ENCODE assay signal across 33 cellular contexts in the genomic region with DNA sequence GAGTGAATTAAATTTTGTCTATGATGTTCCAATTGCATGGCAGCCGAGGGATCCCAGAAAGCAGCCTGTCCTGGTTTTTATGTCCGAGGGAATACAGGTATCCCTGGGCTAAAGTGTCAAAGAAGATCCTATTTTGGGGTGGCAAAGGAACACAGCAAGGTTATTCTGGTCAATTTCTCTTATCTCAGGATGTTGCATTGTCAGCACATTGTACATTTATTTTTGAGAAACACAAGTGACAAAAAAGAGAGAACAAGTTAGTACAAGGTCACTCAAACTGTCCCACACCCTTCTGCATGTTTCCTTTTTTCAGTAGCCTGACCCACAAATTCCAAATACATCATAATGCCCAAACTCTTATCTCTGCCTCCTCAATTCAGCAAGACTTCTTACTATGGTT. TPM values are rescaled to one million over a fixed set of nuclear protein-coding genes. Genes with fewer than 3 reads are reported as not detected.
"Had no signal": no experiment of that assay in that cellular context is flagged by ENCODE, and none has a peak within 500 bp of the region (broad histone marks: within the 10 kb centered on the region; RNA-seq: fewer than 3 reads in every experiment).

No MANE protein-coding gene starts in this region.

- H3K27me3 Mint-ChIP-seq: effector memory CD8-positive, alpha-beta T cell; naive thymus-derived CD8-positive, alpha-beta T cell; stimulated activated naive B cell treated with anti-CD40 and anti-IgM and Interleukin-4, amounts not matched to agents 10 μg/mL and 1 μg/mL and 100 μg/mL, for 72 hours; stimulated activated naive CD8-positive, alpha-beta T cell treated with anti-CD3 and anti-CD28 coated beads, Interleukin-15, Interleukin-2, amounts not matched to agents 100 ng/mL and 50 ng/mL, for 24 hours had no signal

- H3K4me3 Mint-ChIP-seq: effector memory CD8-positive, alpha-beta T cell; naive thymus-derived CD8-positive, alpha-beta T cell; nephron progenitor cell; stimulated activated naive B cell treated with anti-CD40 and anti-IgM and Interleukin-4, amounts not matched to agents 10 μg/mL and 1 μg/mL and 100 μg/mL, for 72 hours; stimulated activated naive CD8-positive, alpha-beta T cell treated with anti-CD3 and anti-CD28 coated beads, Interleukin-15, Interleukin-2, amounts not matched to agents 100 ng/mL and 50 ng/mL, for 24 hours had no signal

- H3K9me3 ChIP-seq: esophagus squamous epithelium, left lung, ovary, psoas muscle, suprapubic skin, transverse colon, upper lobe of right lung, uterus had no signal

- H3K36me3 Mint-ChIP-seq: naive thymus-derived CD8-positive, alpha-beta T cell; stimulated activated naive B cell treated with anti-CD40 and anti-IgM and Interleukin-4, amounts not matched to agents 10 μg/mL and 1 μg/mL and 100 μg/mL, for 72 hours had no signal

- DNase-seq: effector memory CD8-positive, alpha-beta T cell; erythroblast; esophagus squamous epithelium; foreskin melanocyte; glutamatergic neuron; heart right ventricle; hippocampal formation; left cardiac atrium; left lung; naive thymus-derived CD8-positive, alpha-beta T cell; nephron progenitor cell; occipital lobe; ovary; posterior cingulate gyrus; psoas muscle; right cardiac atrium; stimulated activated CD4-positive, alpha-beta T cell treated with anti-CD3 and anti-CD28 coated beads, Interleukin-15, amount 100 ng/mL, for 24 hours; stimulated activated CD4-positive, alpha-beta T cell treated with anti-CD3 and anti-CD28 coated beads, Interleukin-2, amount 100 ng/mL, for 48 hours; stimulated activated naive B cell treated with anti-CD40 and anti-IgM and Interleukin-4, amounts not matched to agents 10 μg/mL and 1 μg/mL and 100 μg/mL, for 72 hours; transverse colon; upper lobe of right lung; uterus had no signal

- H3K4me1 ChIP-seq: esophagus squamous epithelium, psoas muscle, suprapubic skin, transverse colon, upper lobe of right lung, uterus had no signal

- H3K27ac Mint-ChIP-seq: effector memory CD8-positive, alpha-beta T cell; naive thymus-derived CD8-positive, alpha-beta T cell; nephron progenitor cell; stimulated activated naive B cell treated with anti-CD40 and anti-IgM and Interleukin-4, amounts not matched to agents 10 μg/mL and 1 μg/mL and 100 μg/mL, for 72 hours; stimulated activated naive CD8-positive, alpha-beta T cell treated with anti-CD3 and anti-CD28 coated beads, Interleukin-15, Interleukin-2, amounts not matched to agents 100 ng/mL and 50 ng/mL, for 24 hours had no signal

- H3K27ac ChIP-seq: coronary artery, esophagus squamous epithelium, heart right ventricle, left lung, ovary, psoas muscle, skin epidermis, suprapubic skin, transverse colon, upper lobe of right lung, uterus had no signal

- H3K27me3 ChIP-seq: esophagus squamous epithelium, heart right ventricle, left lung, ovary, suprapubic skin, transverse colon, upper lobe of right lung, uterus had no signal

- FAIRE-seq: endometrium, islet of Langerhans had no signal

- H3K9me3 Mint-ChIP-seq: nephron progenitor cell; stimulated activated naive B cell treated with anti-CD40 and anti-IgM and Interleukin-4, amounts not matched to agents 10 μg/mL and 1 μg/mL and 100 μg/mL, for 72 hours; stimulated activated naive CD8-positive, alpha-beta T cell treated with anti-CD3 and anti-CD28 coated beads, Interleukin-15, Interleukin-2, amounts not matched to agents 100 ng/mL and 50 ng/mL, for 24 hours had no signal

- ATAC-seq: effector memory CD8-positive, alpha-beta T cell; heart right ventricle; left cardiac atrium; left lung; naive thymus-derived CD8-positive, alpha-beta T cell; psoas muscle; right cardiac atrium; stimulated activated naive B cell treated with anti-CD40 and anti-IgM and Interleukin-4, amounts not matched to agents 10 μg/mL and 1 μg/mL and 100 μg/mL, for 72 hours; upper lobe of right lung had no signal

- H3K36me3 ChIP-seq: esophagus squamous epithelium, heart right ventricle, left lung, ovary, suprapubic skin, transverse colon, upper lobe of right lung, uterus had no signal

- H3K4me1 Mint-ChIP-seq: nephron progenitor cell; stimulated activated naive B cell treated with anti-CD40 and anti-IgM and Interleukin-4, amounts not matched to agents 10 μg/mL and 1 μg/mL and 100 μg/mL, for 72 hours had no signal

- H3K4me3 ChIP-seq: coronary artery, esophagus squamous epithelium, heart right ventricle, left lung, ovary, psoas muscle, skin epidermis, suprapubic skin, transverse colon, upper lobe of right lung, uterus had no signal

RNA-seq across cellular contexts. Expression of a gene that starts 17.7 kb away (rescaled TPM):
- total RNA-seq: dermis microvascular lymphatic vessel endothelial cell, kidney epithelial cell, lung microvascular endothelial cell, myocyte, renal cortical epithelial cell had no signal
- polyA plus RNA-seq: naive thymus-derived CD8-positive, alpha-beta T cell had no signal
